ENCODE assay signal across 6 cellular contexts in genomic region chr22:29390270-29390669, GRCh38.
"Had no signal": no experiment of that assay in that cellular context is flagged by ENCODE, and none has a peak within 500 bp of the region (broad histone marks: within the 10 kb centered on the region; RNA-seq: fewer than 3 reads in every experiment).

No MANE protein-coding gene starts in this region.

- H3K4me3 ChIP-seq: K562 had no signal

- DNase-seq: IMR-90, KBM-7, KG1 had no signal

- H3K27ac ChIP-seq: HL-60, KMS-11 had no signal
